In the genomic region with DNA sequence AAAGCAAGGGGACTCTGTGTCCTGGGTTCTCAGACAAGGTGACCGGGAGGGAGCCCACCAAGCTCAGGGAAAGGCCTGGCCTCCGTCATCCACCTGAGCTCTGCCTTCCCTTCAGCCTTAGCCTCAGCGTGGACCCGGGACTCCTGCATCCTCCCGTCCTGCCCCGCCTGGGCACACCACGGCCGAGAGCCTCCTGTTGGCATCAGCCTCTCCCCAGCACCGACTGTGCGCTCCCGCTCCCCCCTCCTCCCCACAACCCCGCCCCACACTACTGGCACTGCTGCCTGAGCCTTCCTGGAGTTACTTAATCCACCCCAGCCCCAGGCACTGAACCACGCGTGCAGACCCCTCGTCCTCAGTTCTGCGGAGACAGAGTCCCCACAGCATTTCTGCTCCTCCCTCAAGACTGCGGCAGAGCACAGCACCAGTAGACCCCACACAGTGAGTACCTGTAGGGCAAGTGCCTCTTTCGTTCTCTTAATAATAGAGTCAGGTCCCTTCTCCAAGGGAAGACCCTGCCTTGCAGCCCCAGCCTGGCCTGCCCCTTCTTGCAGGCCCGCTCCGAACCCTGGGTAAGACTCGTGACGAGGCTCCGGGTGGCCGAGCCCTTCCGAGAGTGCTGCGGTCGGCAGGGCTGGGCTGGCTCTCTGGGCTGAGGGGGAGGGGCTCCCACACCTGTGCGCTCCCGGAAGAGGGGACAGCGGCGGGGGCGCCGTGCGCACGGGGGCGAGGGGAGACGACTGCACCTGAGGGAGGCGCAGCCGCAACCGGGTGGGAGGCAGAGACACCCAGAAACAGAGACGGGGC, we compare ENCODE assay signal across 9 cellular contexts. TPM values are rescaled to one million over a fixed set of nuclear protein-coding genes. Genes with fewer than 3 reads are reported as not detected.
A peak's percentile ranks its signal among the peaks of the same experiment; 100 is the strongest.
DNase-seq lines count a peak whose midpoint lies in the region; ATAC-seq, FAIRE-seq and TF ChIP-seq lines count a peak whose summit lies in the region.
"Had no signal": no experiment of that assay in that cellular context is flagged by ENCODE, and none has a peak within 500 bp of the region (broad histone marks: within the 10 kb centered on the region; RNA-seq: fewer than 3 reads in every experiment).

A gene with protein sequence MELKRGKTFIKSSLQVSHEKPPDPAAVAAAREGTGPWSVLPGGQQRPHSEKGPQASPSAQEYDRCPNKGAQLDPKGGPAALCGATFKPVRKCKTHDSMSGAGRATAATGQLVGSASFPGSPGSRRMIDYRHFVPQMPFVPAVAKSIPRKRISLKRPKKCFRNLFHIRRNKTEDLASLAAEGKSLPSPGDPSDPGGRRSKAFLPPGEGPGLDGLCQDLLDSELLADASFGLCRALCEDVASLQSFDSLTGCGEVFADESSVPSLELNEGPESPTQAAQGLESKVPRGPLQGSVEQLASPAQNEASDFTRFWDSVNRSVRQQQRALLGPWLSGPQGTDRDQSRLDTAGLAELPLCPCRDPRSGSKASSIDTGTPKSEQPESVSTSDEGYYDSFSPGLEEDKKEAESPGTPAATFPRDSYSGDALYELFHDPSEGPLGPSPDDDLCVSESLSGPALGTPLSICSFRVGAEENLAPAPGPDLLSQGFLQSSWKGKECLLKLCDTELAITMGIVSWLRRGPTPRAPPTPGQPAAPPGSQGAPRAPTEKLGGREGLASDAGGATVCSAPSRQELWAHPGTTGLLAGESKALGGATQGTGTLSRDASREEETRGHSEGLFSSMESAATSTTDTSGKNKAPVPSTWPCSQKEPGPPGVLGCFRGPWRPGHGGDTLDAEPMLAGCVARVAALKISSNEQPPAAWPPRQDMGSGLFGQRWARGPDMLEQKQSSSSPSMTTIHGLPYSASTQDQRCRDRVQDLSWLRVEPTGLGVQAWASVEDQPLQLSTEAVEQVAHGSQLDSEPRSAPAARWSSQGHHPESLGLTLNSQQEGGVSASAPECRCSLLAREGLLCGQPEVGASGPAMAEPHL (plus strand): TSS at position 307 of the 807 bp plus-strand sequence. CDS start 6,533 bp downstream, outside the sequence.

- POLR2A ChIA-PET in activated CD4-positive, alpha-beta T cell treated with anti-CD3 and anti-CD28 coated beads for 36 hours (lab: Charles Lee) = no interaction called here

- 6 to 9% methylated on average over 4 to 12 of the region's 41 CpGs for WGBS in esophagus squamous epithelium, 2 donors

- no peak for ATAC-seq in HG03139 (IDR thresholded peaks at IDR 0.05; ENCODE audit: unreplicated experiment)
- ATAC-seq in activated CD4-positive, alpha-beta T cell treated with anti-CD3 and anti-CD28 coated beads for 36 hours = no peak

- DNase-seq in H7 = peak; percentile 94
- DNase-seq in NCI-H2196 treated with DMSO at 0.1 percent for 48 hours (lab: John Stamatoyannopoulos, UW; ENCODE audit: unreplicated experiment) = peak; percentile 30
- DNase-seq in esophagus squamous epithelium (lab: John Stamatoyannopoulos, UW) = no peak
- DNase-seq in retina = peak; percentile 83
- no peak for DNase-seq in RCC 7860 (ENCODE audit: low spot score)
- no peak for DNase-seq in T-helper 9 cell
- no peak for DNase-seq in activated CD4-positive, alpha-beta T cell treated with anti-CD3 and anti-CD28 coated beads for 36 hours
- DNase-seq: HCEC 1CT had no signal

- CTCF ChIA-PET in activated CD4-positive, alpha-beta T cell treated with anti-CD3 and anti-CD28 coated beads for 36 hours (lab: Charles Lee) = interaction anchor here (0.6 kb wide), 1 partner anchor 120 kb away, joined by 3 read pairs; no protein-coding TSS in a partner anchor

- FAIRE-seq in RCC 7860 (lab: Jason Lieb, UNC) = no peak

- no peak for TF ChIP-seq CTCF in esophagus squamous epithelium (IDR thresholded peaks at IDR 0.05)

- H3K36me3 Mint-ChIP-seq in activated CD4-positive, alpha-beta T cell treated with anti-CD3 and anti-CD28 coated beads for 36 hours (ENCODE audit: low read depth) = no peaks in the 10 kb centered on the region

- no peaks in the 10 kb centered on the region for H3K4me1 Mint-ChIP-seq in activated CD4-positive, alpha-beta T cell treated with anti-CD3 and anti-CD28 coated beads for 36 hours

- no peak for TF ChIP-seq POLR2A in esophagus squamous epithelium (IDR thresholded peaks at IDR 0.05)

- H3K4me3 Mint-ChIP-seq in activated CD4-positive, alpha-beta T cell treated with anti-CD3 and anti-CD28 coated beads for 36 hours = no peak within 1 kb of the TSS

- no peaks in the 10 kb centered on the region for H3K9me3 Mint-ChIP-seq in activated CD4-positive, alpha-beta T cell treated with anti-CD3 and anti-CD28 coated beads for 36 hours (ENCODE audit: low read depth)

- no peak within 1 kb of the TSS for H3K27ac ChIP-seq in esophagus squamous epithelium

- H3K27ac Mint-ChIP-seq in activated CD4-positive, alpha-beta T cell treated with anti-CD3 and anti-CD28 coated beads for 36 hours = no peak within 1 kb of the TSS

- H3K4me1 ChIP-seq in esophagus squamous epithelium = peaks cover 3 to 13% (median 7%) of the 10 kb centered on the region in 3 donors

- H3K4me3 ChIP-seq in H7 (ENCODE audit: insufficient read depth, low read depth, low read length) (peak within 1 kb of the TSS; percentile 60), esophagus squamous epithelium (peak within 1 kb of the TSS in 3 of 4 donors; percentile 30 to 52 (median 32))

- no peaks in the 10 kb centered on the region for H3K36me3 ChIP-seq in H7 (replicated peaks; ENCODE audit: control insufficient read depth, insufficient read depth, low read length)
- no peaks in the 10 kb centered on the region for H3K36me3 ChIP-seq in esophagus squamous epithelium

- H3K9me3 ChIP-seq in esophagus squamous epithelium = no peaks in the 10 kb centered on the region

- peaks cover 38% of the 10 kb centered on the region for H3K27me3 Mint-ChIP-seq in activated CD4-positive, alpha-beta T cell treated with anti-CD3 and anti-CD28 coated beads for 36 hours

- intact Hi-C loops in esophagus squamous epithelium (cut with DNase I) = no loop called here
- intact Hi-C loops in activated CD4-positive, alpha-beta T cell treated with anti-CD3 and anti-CD28 coated beads for 36 hours (cut with DNase I, micrococcal nuclease) = no loop called here

- H3K27me3 ChIP-seq in H7 (ENCODE audit: control insufficient read depth, insufficient read depth, low read length) = peaks cover 18% of the 10 kb centered on the region
- H3K27me3 ChIP-seq in esophagus squamous epithelium = peaks cover 3 to 81% (median 15%) of the 10 kb centered on the region in 4 donors

RNA-seq across cellular contexts. Expression of the gene that starts here (rescaled TPM):
- total RNA-seq in H7 (2014; rRNA removed; shearing (Covaris generic)) = 0.04 and 0.14 TPM in 2 replicates
- not detected for total RNA-seq in esophagus squamous epithelium
- total RNA-seq in activated CD4-positive, alpha-beta T cell treated with anti-CD3 and anti-CD28 coated beads for 36 hours = not detected

Comparison
In these comparisons a context has a peak if more than half of its experiments do, and no peak if none do; other contexts are left out.
1. Peak in DNase-seq and H3K4me3 ChIP-seq in H7; RNA of the gene not detected or under 1 TPM.
2. DNase-seq: peak in NCI-H2196 treated with DMSO at 0.1 percent for 48 hours (single experiment) and retina (single experiment); none in esophagus squamous epithelium (single experiment), RCC 7860 (single experiment), T-helper 9 cell (single experiment) and activated CD4-positive, alpha-beta T cell treated with anti-CD3 and anti-CD28 coated beads for 36 hours (single experiment).